In genomic region chr18:76980663-76981387, GRCh38 we compare ENCODE assay signal across 12 cellular contexts.
DNase-seq lines count a peak whose midpoint lies in the region; ATAC-seq and TF ChIP-seq lines count a peak whose summit lies in the region.
"Had no signal": no experiment of that assay in that cellular context is flagged by ENCODE, and none has a peak within 500 bp of the region (broad histone marks: within the 10 kb centered on the region; RNA-seq: fewer than 3 reads in every experiment).

No MANE protein-coding gene starts in this region.

- no peak overlapping the region for H3K4me3 Mint-ChIP-seq in activated naive CD8-positive, alpha-beta T cell treated with anti-CD3 and anti-CD28 coated beads, Interleukin-2, amount 50 U/mL, for 24 hours
- H3K4me3 Mint-ChIP-seq: activated naive CD8-positive, alpha-beta T cell treated with anti-CD3 and anti-CD28 coated beads for 36 hours; T-helper 1 cell treated with Interleukin-12 subunit alpha and Interleukin-12 subunit beta and Interleukin-4 antibody, amounts not matched to agents 30 μg/mL and 1 μg/mL, for 36 hours had no signal

- ATAC-seq in GM19463 (IDR thresholded peaks at IDR 0.05; ENCODE audit: unreplicated experiment) (peak; percentile 30), HG03060 (IDR thresholded peaks at IDR 0.05; ENCODE audit: low read depth, unreplicated experiment) (peak; percentile 29)
- ATAC-seq in activated naive CD8-positive, alpha-beta T cell treated with anti-CD3 and anti-CD28 coated beads, Interleukin-2, amount 50 U/mL, for 24 hours = no peak

- no peaks in the 10 kb centered on the region for H3K27me3 Mint-ChIP-seq in activated naive CD8-positive, alpha-beta T cell treated with anti-CD3 and anti-CD28 coated beads, Interleukin-2, amount 50 U/mL, for 24 hours
- H3K27me3 Mint-ChIP-seq: activated naive CD8-positive, alpha-beta T cell treated with anti-CD3 and anti-CD28 coated beads for 36 hours had no signal

- peak overlapping the region; percentile 29; the same call in 1 of the 2 replicates for H3K4me3 ChIP-seq in BE2C (ENCODE audit: low read depth, low read length)

- no peak overlapping the region for H3K27ac Mint-ChIP-seq in activated naive CD8-positive, alpha-beta T cell treated with anti-CD3 and anti-CD28 coated beads, Interleukin-2, amount 50 U/mL, for 24 hours
- H3K27ac Mint-ChIP-seq: activated naive CD8-positive, alpha-beta T cell treated with anti-CD3 and anti-CD28 coated beads for 36 hours; T-helper 1 cell treated with Interleukin-12 subunit alpha and Interleukin-12 subunit beta and Interleukin-4 antibody, amounts not matched to agents 30 μg/mL and 1 μg/mL, for 36 hours had no signal

- DNase-seq in BE2C (peak; percentile 35), NCI-H1417 (lab: John Stamatoyannopoulos, UW) (no peak)
- peak; percentile 29 for DNase-seq in activated CD8-positive, alpha-beta memory T cell treated with anti-CD3 and anti-CD28 coated beads, Interleukin-2, amount 50 U/mL, for 48 hours
- DNase-seq in activated naive CD8-positive, alpha-beta T cell treated with anti-CD3 and anti-CD28 coated beads, Interleukin-2, amount 50 U/mL, for 24 hours = no peak
- no peak for DNase-seq in activated CD4-positive, alpha-beta T cell treated with anti-CD3 and anti-CD28 coated beads for 48 hours
- no peak for DNase-seq in effector CD4-positive, alpha-beta T cell
- DNase-seq: activated naive CD8-positive, alpha-beta T cell treated with anti-CD3 and anti-CD28 coated beads for 36 hours; GF-D8; NCI-H510A had no signal

- no peaks in the 10 kb centered on the region for H3K9me3 Mint-ChIP-seq in activated naive CD8-positive, alpha-beta T cell treated with anti-CD3 and anti-CD28 coated beads, Interleukin-2, amount 50 U/mL, for 24 hours
- H3K9me3 Mint-ChIP-seq: activated naive CD8-positive, alpha-beta T cell treated with anti-CD3 and anti-CD28 coated beads for 36 hours; T-helper 1 cell treated with Interleukin-12 subunit alpha and Interleukin-12 subunit beta and Interleukin-4 antibody, amounts not matched to agents 30 μg/mL and 1 μg/mL, for 36 hours had no signal

- no peak for TF ChIP-seq CTCF in BE2C (IDR thresholded peaks at IDR 0.05; ENCODE audit: low read depth, low read length)

- no peaks in the 10 kb centered on the region for H3K27me3 ChIP-seq in BE2C

- H3K4me1 Mint-ChIP-seq in activated naive CD8-positive, alpha-beta T cell treated with anti-CD3 and anti-CD28 coated beads, Interleukin-2, amount 50 U/mL, for 24 hours = peaks cover 10% of the 10 kb centered on the region

- H3K36me3 Mint-ChIP-seq in activated naive CD8-positive, alpha-beta T cell treated with anti-CD3 and anti-CD28 coated beads, Interleukin-2, amount 50 U/mL, for 24 hours (ENCODE audit: low read depth) = no peaks in the 10 kb centered on the region
- H3K36me3 Mint-ChIP-seq: activated naive CD8-positive, alpha-beta T cell treated with anti-CD3 and anti-CD28 coated beads for 36 hours had no signal

- no peaks in the 10 kb centered on the region; the same call in 1 of the 2 replicates for H3K4me1 ChIP-seq in BE2C

- no peaks in the 10 kb centered on the region for H3K9me3 ChIP-seq in BE2C

- no peaks in the 10 kb centered on the region for H3K36me3 ChIP-seq in BE2C

Comparison
In these comparisons a context has a peak if more than half of its experiments do, and no peak if none do; other contexts are left out.
1. DNase-seq: peak in BE2C (single experiment) and activated CD8-positive, alpha-beta memory T cell treated with anti-CD3 and anti-CD28 coated beads, Interleukin-2, amount 50 U/mL, for 48 hours (single experiment); none in NCI-H1417 (0 of 3), activated naive CD8-positive, alpha-beta T cell treated with anti-CD3 and anti-CD28 coated beads, Interleukin-2, amount 50 U/mL, for 24 hours (single experiment), activated CD4-positive, alpha-beta T cell treated with anti-CD3 and anti-CD28 coated beads for 48 hours (single experiment) and effector CD4-positive, alpha-beta T cell (single experiment).